Comparison of ENCODE assay signal across 8 cellular contexts in the genomic region with DNA sequence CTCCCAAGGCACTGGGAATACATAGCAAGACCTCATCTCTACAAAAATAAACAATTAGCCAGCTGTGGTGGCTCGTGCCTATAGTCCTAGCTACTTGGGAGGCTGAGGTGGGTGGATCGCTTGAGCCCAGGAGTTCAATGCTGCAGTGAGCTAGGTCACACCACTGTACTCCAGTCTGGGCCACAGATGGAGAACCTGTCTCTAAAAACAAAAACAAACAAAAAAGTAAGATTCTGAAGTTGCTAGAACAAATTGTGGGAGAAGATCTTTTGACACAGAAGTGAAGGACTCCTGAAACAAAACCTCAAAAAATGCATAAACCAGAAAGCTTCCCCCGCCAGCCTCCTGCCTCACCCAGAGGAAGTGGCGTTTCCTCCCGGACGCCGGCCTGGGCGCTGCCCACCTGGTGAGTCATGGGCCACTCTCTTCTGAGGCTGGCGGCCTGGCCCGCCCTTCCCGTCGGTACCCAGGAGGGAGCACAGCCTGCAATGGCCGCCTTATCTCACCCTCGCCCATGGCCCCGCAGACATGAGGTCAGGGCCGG. TPM values are rescaled to one million over a fixed set of nuclear protein-coding genes. Genes with fewer than 3 reads are reported as not detected.
A peak's percentile ranks its signal among the peaks of the same experiment; 100 is the strongest.
DNase-seq lines count a peak whose midpoint lies in the region; ATAC-seq and TF ChIP-seq lines count a peak whose summit lies in the region.

No MANE protein-coding gene starts in this region.

- H3K27ac Mint-ChIP-seq in neural progenitor cell, result peak overlapping the region; percentile 25

- no peak overlapping the region for H3K4me3 Mint-ChIP-seq in neural progenitor cell

- H3K4me2 ChIP-seq in neural progenitor cell, result no peak overlapping the region

- DNase-seq in EL (peak; percentile 86), NCI-H226 (peak; percentile 94), cardiac fibroblast (ENCODE audit: low read depth in 2 of 2) (peak; percentile 69 to 72), neural progenitor cell (ENCODE audit: low spot score) (no peak), NCI-H2107 treated with DMSO at 0.1 percent for 48 hours (lab: John Stamatoyannopoulos, UW; ENCODE audit: unreplicated experiment) (no peak), caudate nucleus (lab: John Stamatoyannopoulos, UW) (no peak)
- DNase-seq in stimulated activated CD4-positive, alpha-beta T cell treated with anti-CD3 and anti-CD28 coated beads, Interleukin-4, amount 100 ng/mL, for 24 hours, result no peak

- no peaks in the 10 kb centered on the region for H3K36me3 ChIP-seq in neural progenitor cell

- TF ChIP-seq CTCF in cardiac fibroblast (IDR thresholded peaks at IDR 0.05; ENCODE audit: low read depth, low read length) (no peak), neural progenitor cell (IDR thresholded peaks at IDR 0.05) (no peak)

- H2AFZ ChIP-seq in neural progenitor cell (replicated peaks), result no peak overlapping the region

- ATAC-seq in GM21367 (IDR thresholded peaks at IDR 0.05; ENCODE audit: unreplicated experiment), result no peak

- H3K27me3 ChIP-seq in neural progenitor cell, result no peaks in the 10 kb centered on the region

- no peak overlapping the region for H3K27ac ChIP-seq in neural progenitor cell
- no peak overlapping the region for H3K27ac ChIP-seq in caudate nucleus (ENCODE audit: low read depth, low read length)

- H3K9me3 Mint-ChIP-seq in neural progenitor cell, result no peaks in the 10 kb centered on the region

- peaks cover 6% of the 10 kb centered on the region for H3K27me3 Mint-ChIP-seq in neural progenitor cell (ENCODE audit: insufficient read depth, low read depth)

- H3K9me3 ChIP-seq in neural progenitor cell (ENCODE audit: low read depth), result no peaks in the 10 kb centered on the region

- H3K36me3 Mint-ChIP-seq in neural progenitor cell, result no peaks in the 10 kb centered on the region

- no peak overlapping the region for H3K9ac ChIP-seq in neural progenitor cell

- H4K20me1 ChIP-seq in neural progenitor cell (ENCODE audit: low read depth), result no peaks in the 10 kb centered on the region

- H3K4me1 ChIP-seq in neural progenitor cell, result no peaks in the 10 kb centered on the region

- H3K4me3 ChIP-seq in cardiac fibroblast (replicated peaks in 1 of 2; ENCODE audit: low read depth in 2 of 2, low read length in 2 of 2), result no peak overlapping the region
- H3K4me3 ChIP-seq in neural progenitor cell, result no peak overlapping the region

- peaks cover 2% of the 10 kb centered on the region for H3K4me1 Mint-ChIP-seq in neural progenitor cell

- H3F3A ChIP-seq in neural progenitor cell (ENCODE audit: low read depth), result no peaks in the 10 kb centered on the region

- H3K79me2 ChIP-seq in neural progenitor cell (ENCODE audit: low read depth), result no peaks in the 10 kb centered on the region

RNA-seq across cellular contexts. Expression of gene ELN, which starts 25.4 kb away (rescaled TPM):
- 0.47 and 1.1 TPM in 2 replicates for total RNA-seq in neural progenitor cell (ENCODE audit: low replicate concordance)

Comparison
In these comparisons a context has a peak if more than half of its experiments do, and no peak if none do; other contexts are left out.
1. DNase-seq: peak in EL (single experiment), NCI-H226 (single experiment) and cardiac fibroblast (2 of 2); none in neural progenitor cell (single experiment), stimulated activated CD4-positive, alpha-beta T cell treated with anti-CD3 and anti-CD28 coated beads, Interleukin-4, amount 100 ng/mL, for 24 hours (single experiment), NCI-H2107 treated with DMSO at 0.1 percent for 48 hours (single experiment) and caudate nucleus (0 of 61).